In the genomic region with DNA sequence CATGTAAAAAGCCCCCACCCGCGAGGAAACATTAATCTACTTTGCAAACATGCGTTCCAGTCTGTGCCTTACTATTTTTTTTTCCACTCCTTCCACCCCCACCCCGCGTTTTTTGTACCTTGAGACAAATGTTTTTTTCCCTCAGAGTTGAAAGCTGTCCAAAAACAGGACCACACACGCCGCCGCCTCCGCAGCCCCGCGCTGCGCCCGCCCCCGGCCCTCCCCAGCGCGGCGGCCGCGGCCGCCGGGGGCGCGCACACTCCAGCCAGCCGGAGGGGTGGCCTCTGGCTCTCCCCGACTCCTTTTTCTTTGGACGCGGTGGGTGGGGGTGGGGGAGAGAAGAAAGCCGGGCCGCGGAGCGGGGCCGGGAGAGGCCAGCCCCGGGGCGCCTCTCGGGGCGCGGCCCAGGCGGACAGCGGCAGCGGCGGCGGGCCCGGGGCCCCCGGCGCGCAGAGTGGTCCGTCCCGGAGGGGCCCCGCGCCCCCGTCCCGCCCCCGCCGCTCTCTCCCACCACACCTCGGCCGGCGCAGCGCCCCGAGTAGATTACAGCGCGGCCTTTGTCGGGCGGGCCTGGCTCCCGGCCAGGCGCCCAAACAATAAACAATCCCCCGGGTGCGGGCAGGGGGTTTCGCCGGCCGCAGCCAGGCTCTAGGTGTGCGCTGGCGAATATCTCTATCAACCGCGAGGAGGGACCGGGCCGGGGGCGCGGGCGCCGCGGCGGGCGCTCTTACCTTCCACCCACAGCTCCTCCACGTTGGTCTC, we compare ENCODE assay signal across 1 cellular context.
TF ChIP-seq lines count a peak whose summit lies in the region.

No MANE protein-coding gene starts in this region.

TF ChIP-seq in HepG2, 621 proteins besides CTCF, POLR2A, EP300 and RAD21 (continued from another document and continues in another):
- TF ChIP-seq, protein P1, sequence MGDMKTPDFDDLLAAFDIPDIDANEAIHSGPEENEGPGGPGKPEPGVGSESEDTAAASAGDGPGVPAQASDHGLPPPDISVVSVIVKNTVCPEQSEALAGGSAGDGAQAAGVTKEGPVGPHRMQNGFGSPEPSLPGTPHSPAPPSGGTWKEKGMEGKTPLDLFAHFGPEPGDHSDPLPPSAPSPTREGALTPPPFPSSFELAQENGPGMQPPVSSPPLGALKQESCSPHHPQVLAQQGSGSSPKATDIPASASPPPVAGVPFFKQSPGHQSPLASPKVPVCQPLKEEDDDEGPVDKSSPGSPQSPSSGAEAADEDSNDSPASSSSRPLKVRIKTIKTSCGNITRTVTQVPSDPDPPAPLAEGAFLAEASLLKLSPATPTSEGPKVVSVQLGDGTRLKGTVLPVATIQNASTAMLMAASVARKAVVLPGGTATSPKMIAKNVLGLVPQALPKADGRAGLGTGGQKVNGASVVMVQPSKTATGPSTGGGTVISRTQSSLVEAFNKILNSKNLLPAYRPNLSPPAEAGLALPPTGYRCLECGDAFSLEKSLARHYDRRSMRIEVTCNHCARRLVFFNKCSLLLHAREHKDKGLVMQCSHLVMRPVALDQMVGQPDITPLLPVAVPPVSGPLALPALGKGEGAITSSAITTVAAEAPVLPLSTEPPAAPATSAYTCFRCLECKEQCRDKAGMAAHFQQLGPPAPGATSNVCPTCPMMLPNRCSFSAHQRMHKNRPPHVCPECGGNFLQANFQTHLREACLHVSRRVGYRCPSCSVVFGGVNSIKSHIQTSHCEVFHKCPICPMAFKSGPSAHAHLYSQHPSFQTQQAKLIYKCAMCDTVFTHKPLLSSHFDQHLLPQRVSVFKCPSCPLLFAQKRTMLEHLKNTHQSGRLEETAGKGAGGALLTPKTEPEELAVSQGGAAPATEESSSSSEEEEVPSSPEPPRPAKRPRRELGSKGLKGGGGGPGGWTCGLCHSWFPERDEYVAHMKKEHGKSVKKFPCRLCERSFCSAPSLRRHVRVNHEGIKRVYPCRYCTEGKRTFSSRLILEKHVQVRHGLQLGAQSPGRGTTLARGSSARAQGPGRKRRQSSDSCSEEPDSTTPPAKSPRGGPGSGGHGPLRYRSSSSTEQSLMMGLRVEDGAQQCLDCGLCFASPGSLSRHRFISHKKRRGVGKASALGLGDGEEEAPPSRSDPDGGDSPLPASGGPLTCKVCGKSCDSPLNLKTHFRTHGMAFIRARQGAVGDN (CRISPR knock-in tag; IDR thresholded peaks at IDR 0.05), result peak; percentile 26; the same call in 1 of the 2 replicates
- TF ChIP-seq, protein P2, sequence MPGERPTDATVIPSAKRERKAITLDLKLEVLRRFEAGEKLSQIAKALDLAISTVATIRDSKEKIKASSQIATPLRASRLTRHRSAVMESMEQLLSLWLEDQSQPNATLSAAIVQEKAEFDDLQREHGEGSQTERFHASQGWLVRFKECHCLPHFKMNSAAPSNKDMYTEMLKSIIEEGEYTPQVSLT (CRISPR knock-in tag; IDR thresholded peaks at IDR 0.05; ENCODE audit: borderline replicate concordance, low read depth), result no peak
- TF ChIP-seq FOXK1 (CRISPR knock-in tag; IDR thresholded peaks at IDR 0.05; ENCODE audit: borderline replicate concordance, low read depth), result peak; percentile 34; the same call in 1 of the 2 replicates
- TF ChIP-seq HNRNPL (IDR thresholded peaks at IDR 0.05; ENCODE audit: low read depth, low read length), result 0 out of 2 replicates have a peak, but pooled peaks have one; percentile 22
- no peak for TF ChIP-seq MBD4 (IDR thresholded peaks at IDR 0.05; ENCODE audit: borderline replicate concordance, low read length)
- TF ChIP-seq HOXA5 (CRISPR knock-in tag; IDR thresholded peaks at IDR 0.05), result peak; percentile 51; the same call in 1 of the 2 replicates
- peak; percentile 69 for TF ChIP-seq ISL2 (CRISPR knock-in tag; IDR thresholded peaks at IDR 0.05)
- TF ChIP-seq ZSCAN30 (CRISPR knock-in tag; IDR thresholded peaks at IDR 0.05), result no peak
- TF ChIP-seq ZSCAN20 (CRISPR knock-in tag; IDR thresholded peaks at IDR 0.05; ENCODE audit: borderline replicate concordance), result 0 out of 2 replicates have a peak, but pooled peaks have one; percentile 46
- TF ChIP-seq ZNF678 (CRISPR knock-in tag; IDR thresholded peaks at IDR 0.05), result no peak
- peak; percentile 83 for TF ChIP-seq BHLHE40 (IDR thresholded peaks at IDR 0.05; ENCODE audit: low read length)
- no peak for TF ChIP-seq KDM5A (IDR thresholded peaks at IDR 0.05; ENCODE audit: borderline replicate concordance, low read length)
- TF ChIP-seq, protein P3, sequence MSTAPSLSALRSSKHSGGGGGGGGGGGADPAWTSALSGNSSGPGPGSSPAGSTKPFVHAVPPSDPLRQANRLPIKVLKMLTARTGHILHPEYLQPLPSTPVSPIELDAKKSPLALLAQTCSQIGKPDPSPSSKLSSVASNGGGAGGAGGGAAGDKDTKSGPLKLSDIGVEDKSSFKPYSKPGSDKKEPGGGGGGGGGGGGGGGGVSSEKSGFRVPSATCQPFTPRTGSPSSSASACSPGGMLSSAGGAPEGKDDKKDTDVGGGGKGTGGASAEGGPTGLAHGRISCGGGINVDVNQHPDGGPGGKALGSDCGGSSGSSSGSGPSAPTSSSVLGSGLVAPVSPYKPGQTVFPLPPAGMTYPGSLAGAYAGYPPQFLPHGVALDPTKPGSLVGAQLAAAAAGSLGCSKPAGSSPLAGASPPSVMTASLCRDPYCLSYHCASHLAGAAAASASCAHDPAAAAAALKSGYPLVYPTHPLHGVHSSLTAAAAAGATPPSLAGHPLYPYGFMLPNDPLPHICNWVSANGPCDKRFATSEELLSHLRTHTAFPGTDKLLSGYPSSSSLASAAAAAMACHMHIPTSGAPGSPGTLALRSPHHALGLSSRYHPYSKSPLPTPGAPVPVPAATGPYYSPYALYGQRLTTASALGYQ (CRISPR knock-in tag; IDR thresholded peaks at IDR 0.05), result 0 out of 2 replicates have a peak, but pooled peaks have one; percentile 47
- no peak for TF ChIP-seq MEIS1 (CRISPR knock-in tag; IDR thresholded peaks at IDR 0.05; ENCODE audit: borderline replicate concordance)
- TF ChIP-seq PHF5A (CRISPR knock-in tag; IDR thresholded peaks at IDR 0.05; ENCODE audit: low read depth, unreplicated experiment), result no peak
- TF ChIP-seq TMF1 (CRISPR knock-in tag; IDR thresholded peaks at IDR 0.05; ENCODE audit: low read depth), result no peak; the same call in 1 of the 2 replicates
- TF ChIP-seq, protein P4, sequence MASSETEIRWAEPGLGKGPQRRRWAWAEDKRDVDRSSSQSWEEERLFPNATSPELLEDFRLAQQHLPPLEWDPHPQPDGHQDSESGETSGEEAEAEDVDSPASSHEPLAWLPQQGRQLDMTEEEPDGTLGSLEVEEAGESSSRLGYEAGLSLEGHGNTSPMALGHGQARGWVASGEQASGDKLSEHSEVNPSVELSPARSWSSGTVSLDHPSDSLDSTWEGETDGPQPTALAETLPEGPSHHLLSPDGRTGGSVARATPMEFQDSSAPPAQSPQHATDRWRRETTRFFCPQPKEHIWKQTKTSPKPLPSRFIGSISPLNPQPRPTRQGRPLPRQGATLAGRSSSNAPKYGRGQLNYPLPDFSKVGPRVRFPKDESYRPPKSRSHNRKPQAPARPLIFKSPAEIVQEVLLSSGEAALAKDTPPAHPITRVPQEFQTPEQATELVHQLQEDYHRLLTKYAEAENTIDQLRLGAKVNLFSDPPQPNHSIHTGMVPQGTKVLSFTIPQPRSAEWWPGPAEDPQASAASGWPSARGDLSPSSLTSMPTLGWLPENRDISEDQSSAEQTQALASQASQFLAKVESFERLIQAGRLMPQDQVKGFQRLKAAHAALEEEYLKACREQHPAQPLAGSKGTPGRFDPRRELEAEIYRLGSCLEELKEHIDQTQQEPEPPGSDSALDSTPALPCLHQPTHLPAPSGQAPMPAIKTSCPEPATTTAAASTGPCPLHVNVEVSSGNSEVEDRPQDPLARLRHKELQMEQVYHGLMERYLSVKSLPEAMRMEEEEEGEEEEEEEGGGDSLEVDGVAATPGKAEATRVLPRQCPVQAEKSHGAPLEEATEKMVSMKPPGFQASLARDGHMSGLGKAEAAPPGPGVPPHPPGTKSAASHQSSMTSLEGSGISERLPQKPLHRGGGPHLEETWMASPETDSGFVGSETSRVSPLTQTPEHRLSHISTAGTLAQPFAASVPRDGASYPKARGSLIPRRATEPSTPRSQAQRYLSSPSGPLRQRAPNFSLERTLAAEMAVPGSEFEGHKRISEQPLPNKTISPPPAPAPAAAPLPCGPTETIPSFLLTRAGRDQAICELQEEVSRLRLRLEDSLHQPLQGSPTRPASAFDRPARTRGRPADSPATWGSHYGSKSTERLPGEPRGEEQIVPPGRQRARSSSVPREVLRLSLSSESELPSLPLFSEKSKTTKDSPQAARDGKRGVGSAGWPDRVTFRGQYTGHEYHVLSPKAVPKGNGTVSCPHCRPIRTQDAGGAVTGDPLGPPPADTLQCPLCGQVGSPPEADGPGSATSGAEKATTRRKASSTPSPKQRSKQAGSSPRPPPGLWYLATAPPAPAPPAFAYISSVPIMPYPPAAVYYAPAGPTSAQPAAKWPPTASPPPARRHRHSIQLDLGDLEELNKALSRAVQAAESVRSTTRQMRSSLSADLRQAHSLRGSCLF (CRISPR knock-in tag; IDR thresholded peaks at IDR 0.05; ENCODE audit: borderline replicate concordance), result peak; percentile 24; the same call in 1 of the 2 replicates
- TF ChIP-seq TBX2 (CRISPR knock-in tag; IDR thresholded peaks at IDR 0.05; ENCODE audit: borderline replicate concordance), result peak; percentile 44; the same call in 1 of the 2 replicates
- no peak for TF ChIP-seq ELF4 (CRISPR knock-in tag; IDR thresholded peaks at IDR 0.05; ENCODE audit: borderline replicate concordance)
- TF ChIP-seq, protein P5, sequence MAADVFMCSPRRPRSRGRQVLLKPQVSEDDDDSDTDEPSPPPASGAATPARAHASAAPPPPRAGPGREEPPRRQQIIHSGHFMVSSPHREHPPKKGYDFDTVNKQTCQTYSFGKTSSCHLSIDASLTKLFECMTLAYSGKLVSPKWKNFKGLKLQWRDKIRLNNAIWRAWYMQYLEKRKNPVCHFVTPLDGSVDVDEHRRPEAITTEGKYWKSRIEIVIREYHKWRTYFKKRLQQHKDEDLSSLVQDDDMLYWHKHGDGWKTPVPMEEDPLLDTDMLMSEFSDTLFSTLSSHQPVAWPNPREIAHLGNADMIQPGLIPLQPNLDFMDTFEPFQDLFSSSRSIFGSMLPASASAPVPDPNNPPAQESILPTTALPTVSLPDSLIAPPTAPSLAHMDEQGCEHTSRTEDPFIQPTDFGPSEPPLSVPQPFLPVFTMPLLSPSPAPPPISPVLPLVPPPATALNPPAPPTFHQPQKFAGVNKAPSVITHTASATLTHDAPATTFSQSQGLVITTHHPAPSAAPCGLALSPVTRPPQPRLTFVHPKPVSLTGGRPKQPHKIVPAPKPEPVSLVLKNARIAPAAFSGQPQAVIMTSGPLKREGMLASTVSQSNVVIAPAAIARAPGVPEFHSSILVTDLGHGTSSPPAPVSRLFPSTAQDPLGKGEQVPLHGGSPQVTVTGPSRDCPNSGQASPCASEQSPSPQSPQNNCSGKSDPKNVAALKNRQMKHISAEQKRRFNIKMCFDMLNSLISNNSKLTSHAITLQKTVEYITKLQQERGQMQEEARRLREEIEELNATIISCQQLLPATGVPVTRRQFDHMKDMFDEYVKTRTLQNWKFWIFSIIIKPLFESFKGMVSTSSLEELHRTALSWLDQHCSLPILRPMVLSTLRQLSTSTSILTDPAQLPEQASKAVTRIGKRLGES (CRISPR knock-in tag; IDR thresholded peaks at IDR 0.05; ENCODE audit: borderline replicate concordance), result no peak
- no peak for TF ChIP-seq ZNF768 (CRISPR knock-in tag; IDR thresholded peaks at IDR 0.05)
- no peak for TF ChIP-seq TAF15 (IDR thresholded peaks at IDR 0.05; ENCODE audit: low read depth, low read length, poor library complexity, severe bottlenecking)
- TF ChIP-seq, protein P6, sequence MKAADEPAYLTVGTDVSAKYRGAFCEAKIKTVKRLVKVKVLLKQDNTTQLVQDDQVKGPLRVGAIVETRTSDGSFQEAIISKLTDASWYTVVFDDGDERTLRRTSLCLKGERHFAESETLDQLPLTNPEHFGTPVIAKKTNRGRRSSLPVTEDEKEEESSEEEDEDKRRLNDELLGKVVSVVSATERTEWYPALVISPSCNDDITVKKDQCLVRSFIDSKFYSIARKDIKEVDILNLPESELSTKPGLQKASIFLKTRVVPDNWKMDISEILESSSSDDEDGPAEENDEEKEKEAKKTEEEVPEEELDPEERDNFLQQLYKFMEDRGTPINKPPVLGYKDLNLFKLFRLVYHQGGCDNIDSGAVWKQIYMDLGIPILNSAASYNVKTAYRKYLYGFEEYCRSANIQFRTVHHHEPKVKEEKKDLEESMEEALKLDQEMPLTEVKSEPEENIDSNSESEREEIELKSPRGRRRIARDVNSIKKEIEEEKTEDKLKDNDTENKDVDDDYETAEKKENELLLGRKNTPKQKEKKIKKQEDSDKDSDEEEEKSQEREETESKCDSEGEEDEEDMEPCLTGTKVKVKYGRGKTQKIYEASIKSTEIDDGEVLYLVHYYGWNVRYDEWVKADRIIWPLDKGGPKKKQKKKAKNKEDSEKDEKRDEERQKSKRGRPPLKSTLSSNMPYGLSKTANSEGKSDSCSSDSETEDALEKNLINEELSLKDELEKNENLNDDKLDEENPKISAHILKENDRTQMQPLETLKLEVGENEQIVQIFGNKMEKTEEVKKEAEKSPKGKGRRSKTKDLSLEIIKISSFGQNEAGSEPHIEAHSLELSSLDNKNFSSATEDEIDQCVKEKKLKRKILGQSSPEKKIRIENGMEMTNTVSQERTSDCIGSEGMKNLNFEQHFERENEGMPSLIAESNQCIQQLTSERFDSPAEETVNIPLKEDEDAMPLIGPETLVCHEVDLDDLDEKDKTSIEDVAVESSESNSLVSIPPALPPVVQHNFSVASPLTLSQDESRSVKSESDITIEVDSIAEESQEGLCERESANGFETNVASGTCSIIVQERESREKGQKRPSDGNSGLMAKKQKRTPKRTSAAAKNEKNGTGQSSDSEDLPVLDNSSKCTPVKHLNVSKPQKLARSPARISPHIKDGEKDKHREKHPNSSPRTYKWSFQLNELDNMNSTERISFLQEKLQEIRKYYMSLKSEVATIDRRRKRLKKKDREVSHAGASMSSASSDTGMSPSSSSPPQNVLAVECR (CRISPR knock-in tag; IDR thresholded peaks at IDR 0.05; ENCODE audit: borderline replicate concordance), result peak; percentile 32; the same call in 1 of the 2 replicates
- TF ChIP-seq ZNF33A (CRISPR knock-in tag; IDR thresholded peaks at IDR 0.05; ENCODE audit: borderline replicate concordance), result no peak
- TF ChIP-seq ZNF550 (CRISPR knock-in tag; IDR thresholded peaks at IDR 0.05; ENCODE audit: borderline replicate concordance), result no peak
- TF ChIP-seq, protein P7, sequence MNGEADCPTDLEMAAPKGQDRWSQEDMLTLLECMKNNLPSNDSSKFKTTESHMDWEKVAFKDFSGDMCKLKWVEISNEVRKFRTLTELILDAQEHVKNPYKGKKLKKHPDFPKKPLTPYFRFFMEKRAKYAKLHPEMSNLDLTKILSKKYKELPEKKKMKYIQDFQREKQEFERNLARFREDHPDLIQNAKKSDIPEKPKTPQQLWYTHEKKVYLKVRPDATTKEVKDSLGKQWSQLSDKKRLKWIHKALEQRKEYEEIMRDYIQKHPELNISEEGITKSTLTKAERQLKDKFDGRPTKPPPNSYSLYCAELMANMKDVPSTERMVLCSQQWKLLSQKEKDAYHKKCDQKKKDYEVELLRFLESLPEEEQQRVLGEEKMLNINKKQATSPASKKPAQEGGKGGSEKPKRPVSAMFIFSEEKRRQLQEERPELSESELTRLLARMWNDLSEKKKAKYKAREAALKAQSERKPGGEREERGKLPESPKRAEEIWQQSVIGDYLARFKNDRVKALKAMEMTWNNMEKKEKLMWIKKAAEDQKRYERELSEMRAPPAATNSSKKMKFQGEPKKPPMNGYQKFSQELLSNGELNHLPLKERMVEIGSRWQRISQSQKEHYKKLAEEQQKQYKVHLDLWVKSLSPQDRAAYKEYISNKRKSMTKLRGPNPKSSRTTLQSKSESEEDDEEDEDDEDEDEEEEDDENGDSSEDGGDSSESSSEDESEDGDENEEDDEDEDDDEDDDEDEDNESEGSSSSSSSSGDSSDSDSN (CRISPR knock-in tag; IDR thresholded peaks at IDR 0.05), result peak; percentile 62
- TF ChIP-seq ETV6 (CRISPR knock-in tag; conservative IDR thresholded peaks at IDR 0.05), result no peak
